ENCODE assay signal across 8 cellular contexts in genomic region chr10:119652361-119652760, GRCh38. TPM values are rescaled to one million over a fixed set of nuclear protein-coding genes. Genes with fewer than 3 reads are reported as not detected.
A peak's percentile ranks its signal among the peaks of the same experiment; 100 is the strongest.
DNase-seq lines count a peak whose midpoint lies in the region; FAIRE-seq and TF ChIP-seq lines count a peak whose summit lies in the region.

No MANE protein-coding gene starts in this region.

- no peak for FAIRE-seq in H1 (lab: Jason Lieb, UNC)

- H3K56ac ChIP-seq in H1 (replicated peaks; ENCODE audit: insufficient read length, low read depth, low read length), result no peak overlapping the region

- TF ChIP-seq CTCF in H1 (IDR thresholded peaks at IDR 0.05; ENCODE audit: control extremely low read depth in 1 of 3, insufficient read depth in 1 of 3, low read depth in 1 of 3, low read length in 3 of 3) (peak in 1 of 3 experiments; percentile 30; a peak in 2 of 4 replicates), vagina (IDR thresholded peaks at IDR 0.05) (no peak)

- H3K79me2 ChIP-seq in H1 (ENCODE audit: control insufficient read depth in 1 of 2, insufficient read depth in 2 of 2, low read length in 2 of 2), result peaks cover 0 to 10% of the 10 kb centered on the region in 2 experiments; a peak in 2 of 4 replicates

- H3K27ac ChIP-seq in HUES64 (ENCODE audit: low read depth, low read length), result no peak overlapping the region
- H3K27ac ChIP-seq in H1 (ENCODE audit: low read depth, low read length), result no peak overlapping the region
- no peak overlapping the region for H3K27ac ChIP-seq in mesodermal cell (ENCODE audit: low read depth, low read length, severe bottlenecking)
- peak overlapping the region; percentile 100 for H3K27ac ChIP-seq in vagina

- peaks cover 4% of the 10 kb centered on the region; the same call in 1 of the 2 replicates for H3K27me3 ChIP-seq in HUES64 (ENCODE audit: insufficient read depth, low read length)
- peaks cover 0 to 2% (median 0%) of the 10 kb centered on the region in 4 experiments; a peak in 2 of 7 replicates for H3K27me3 ChIP-seq in H1 (replicated peaks in 1 of 4; ENCODE audit: control insufficient read depth in 3 of 4, extremely low read depth in 1 of 4, insufficient read depth in 3 of 4, low read length in 3 of 4)
- H3K27me3 ChIP-seq in vagina, result no peaks in the 10 kb centered on the region

- H2BK12ac ChIP-seq in H1 (ENCODE audit: low read depth, low read length), result no peak overlapping the region

- intact Hi-C loops in vagina (cut with DNase I), result loop anchor here (5.0 kb wide), 1 partner anchor 55 kb away; the partner anchor contains the start of gene TIAL1

- no peak overlapping the region for H2BK120ac ChIP-seq in H1 (replicated peaks; ENCODE audit: low read depth, low read length)

- DNase-seq in DMS53 (lab: John Stamatoyannopoulos, UW), result peak; percentile 74
- DNase-seq in SKM-1 (lab: John Stamatoyannopoulos, UW; ENCODE audit: unreplicated experiment), result peak; percentile 33
- DNase-seq in H1 (ENCODE audit: low read depth in 1 of 2, low spot score in 2 of 2), result no peak
- DNase-seq in vagina (ENCODE audit: extremely low spot score in 2 of 2), result no peak
- no peak for DNase-seq in stimulated activated CD4-positive, alpha-beta T cell treated with anti-CD3 and anti-CD28 coated beads, Interleukin-2, amount 100 ng/mL, for 24 hours
- DNase-seq in GDM1 (lab: John Stamatoyannopoulos, UW), result no peak

- H4K8ac ChIP-seq in H1 (ENCODE audit: extremely low read depth, insufficient read depth, low read length), result peak overlapping the region; percentile 94; the same call in 1 of the 2 replicates

- H2BK20ac ChIP-seq in H1 (ENCODE audit: low read length), result no peak overlapping the region

- H3K18ac ChIP-seq in H1 (ENCODE audit: extremely low read depth, low read length), result no peak overlapping the region

- H2AK5ac ChIP-seq in H1 (ENCODE audit: low read depth, low read length), result no peak overlapping the region

- no peak overlapping the region for H2BK15ac ChIP-seq in H1 (ENCODE audit: low read length)

- no peaks in the 10 kb centered on the region; the same call in none of the 2 replicates for H3K79me1 ChIP-seq in H1 (ENCODE audit: low read depth, low read length)

- no peak overlapping the region for H3K4ac ChIP-seq in H1 (replicated peaks; ENCODE audit: insufficient read length, low read depth, low read length)

- no peak overlapping the region for H4K91ac ChIP-seq in H1 (replicated peaks; ENCODE audit: insufficient read length, low read length)

- H3K4me2 ChIP-seq in H1 (ENCODE audit: insufficient read depth in 1 of 2, low read depth in 2 of 2, low read length in 2 of 2), result peak overlapping the region; percentile 86 to 89

- CTCF ChIA-PET in H1 (lab: Charles Lee; ENCODE audit: partially characterized antibody), result interaction anchor here (0.7 to 3.1 kb wide), 4 partner anchors 8 to 34 kb away, joined by 3 to 13 read pairs (median 6); no protein-coding TSS in a partner anchor

- H3K23me2 ChIP-seq in H1 (ENCODE audit: low read depth, low read length), result peaks cover 4% of the 10 kb centered on the region; the same call in 1 of the 2 replicates

- 10% methylated on average over 1 of the region's 3 CpGs for WGBS in HUES64
- 37% methylated on average over 3 of the region's 3 CpGs; no CpG with 5 or more reads in 1 of the 2 experiments for WGBS in H1 (ENCODE audit: extremely low coverage in 1 of 2, insufficient coverage in 1 of 2, insufficient read length in 1 of 2, insufficient replicate concordance in 2 of 2, low coverage in 1 of 2, low lambda C conversion rate in 2 of 2, missing lambda C conversion rate in 1 of 2), 2 experiments
- 0% methylated on average over 1 of the region's 3 CpGs for WGBS in mesodermal cell (ENCODE audit: insufficient coverage in 2 of 2), 2 experiments

- H3K4me3 ChIP-seq in HUES64 (ENCODE audit: low read length) (peak overlapping the region; percentile 67), H1 (ENCODE audit: extremely low read depth in 1 of 4, insufficient read depth in 2 of 4, low read depth in 3 of 4, low read length in 4 of 4) (peak overlapping the region; percentile 74 to 93 (median 82)), mesodermal cell (ENCODE audit: extremely low read depth, insufficient read depth, low read length, poor library complexity, severe bottlenecking) (peak overlapping the region; percentile 93), vagina (peak overlapping the region; percentile 80 to 97)

- no peak overlapping the region for H3K14ac ChIP-seq in H1 (ENCODE audit: insufficient read length)

- H4K20me1 ChIP-seq in H1 (replicated peaks in 1 of 2; ENCODE audit: control insufficient read depth in 1 of 2, insufficient read depth in 2 of 2, low read length in 2 of 2), result peaks cover 0 to 3% of the 10 kb centered on the region in 2 experiments

- H3K36me3 ChIP-seq in HUES64 (ENCODE audit: insufficient read depth, low read length) (0 out of 2 replicates have a peak, but pooled peaks cover 3% of the 10 kb centered on the region), H1 (ENCODE audit: control insufficient read depth in 2 of 4, insufficient read depth in 4 of 4, low read length in 3 of 4) (no peaks in the 10 kb centered on the region), mesodermal cell (ENCODE audit: control insufficient read depth, insufficient read depth, low read length) (peaks cover 37% of the 10 kb centered on the region), vagina (no peaks in the 10 kb centered on the region)

- no peaks in the 10 kb centered on the region for H3K9me3 ChIP-seq in HUES64 (ENCODE audit: insufficient read depth, low read depth, low read length)
- no peaks in the 10 kb centered on the region for H3K9me3 ChIP-seq in H1 (ENCODE audit: insufficient read depth in 2 of 2, low read depth in 1 of 2, low read length in 1 of 2)
- no peaks in the 10 kb centered on the region for H3K9me3 ChIP-seq in mesodermal cell (ENCODE audit: control insufficient read depth, low read length)
- no peaks in the 10 kb centered on the region for H3K9me3 ChIP-seq in vagina

- no peak overlapping the region for H3K23ac ChIP-seq in H1 (ENCODE audit: insufficient read length)

- H2BK5ac ChIP-seq in H1 (ENCODE audit: low read depth, low read length), result no peak overlapping the region

- H4K5ac ChIP-seq in H1 (ENCODE audit: insufficient read length, low read depth, low read length), result no peak overlapping the region

- TF ChIP-seq POLR2A in H1 (IDR thresholded peaks at IDR 0.05; ENCODE audit: control extremely low read depth in 1 of 2, low read depth in 2 of 2, low read length in 2 of 2) (no peak), vagina (IDR thresholded peaks at IDR 0.05) (peak in 1 of 2 donors; percentile 10)

- H2AFZ ChIP-seq in H1 (ENCODE audit: low read length), result no peak overlapping the region

- H3K4me1 ChIP-seq in HUES64 (ENCODE audit: insufficient read depth, low read length) (peaks cover 32% of the 10 kb centered on the region), H1 (replicated peaks in 1 of 4; ENCODE audit: control insufficient read depth in 3 of 4, insufficient read depth in 4 of 4, low read length in 3 of 4) (peaks cover 0 to 8% (median 2%) of the 10 kb centered on the region in 4 experiments; a peak in 3 of 7 replicates), mesodermal cell (ENCODE audit: control insufficient read depth, insufficient read depth, low read length, poor library complexity, severe bottlenecking) (peaks cover 36% of the 10 kb centered on the region), vagina (peaks cover 48% of the 10 kb centered on the region)

- H3K9ac ChIP-seq in HUES64 (ENCODE audit: low read depth, low read length) (peak overlapping the region; percentile 78), H1 (replicated peaks in 1 of 4; ENCODE audit: extremely low read depth in 1 of 4, low read depth in 3 of 4, low read length in 3 of 4) (peak overlapping the region in 2 of 4 experiments; percentile 39 to 90; a peak in 2 of 7 replicates)

- POLR2A ChIA-PET in H1 (lab: Charles Lee; ENCODE audit: partially characterized antibody), result interaction anchor here (0.8 to 2.7 kb wide), 3 partner anchors 12 to 44 kb away, joined by 3 to 13 read pairs (median 5); no protein-coding TSS in a partner anchor

- no peak for TF ChIP-seq EP300 in H1 (IDR thresholded peaks at IDR 0.05; ENCODE audit: borderline replicate concordance in 1 of 2, low read depth in 2 of 2, low read length in 2 of 2)

- no peak for TF ChIP-seq RAD21 in H1 (IDR thresholded peaks at IDR 0.05 in 1 of 2, conservative IDR thresholded peaks at IDR 0.05 in 1 of 2; ENCODE audit: low read depth in 2 of 2, low read length in 2 of 2)

TF ChIP-seq in H1, 55 proteins besides CTCF, POLR2A, EP300 and RAD21 (continues in another document):
- TF ChIP-seq POLR2AphosphoS5 (IDR thresholded peaks at IDR 0.05; ENCODE audit: low read depth, low read length) (no peak), SP4 (IDR thresholded peaks at IDR 0.05; ENCODE audit: low read length) (no peak), BACH1 (IDR thresholded peaks at IDR 0.05; ENCODE audit: low read length) (no peak), SP2 (IDR thresholded peaks at IDR 0.05; ENCODE audit: low read length) (no peak), KDM4A (IDR thresholded peaks at IDR 0.05; ENCODE audit: low read depth, low read length, severe bottlenecking) (no peak)

RNA-seq across cellular contexts. Expression of gene BAG3, which starts 1.2 kb away (rescaled TPM):
- 10.7 TPM for polyA plus RNA-seq in HUES64 (2013, experiment 1 of 2)
- polyA plus RNA-seq in HUES64 (2013, experiment 2 of 2), result 14.3 TPM
- total RNA-seq in H1 (2021; fragmentation: NEBNext Ultra II Directional; extraction: Animal tissue kit (Norgen Biotek cat#: 25700)), result 13.3 and 14.6 TPM in 2 replicates
- polyA plus RNA-seq in H1 (2011; rRNA removed), result 3.5 and 7.5 TPM in 2 replicates
- 3.0 TPM for polyA plus RNA-seq in H1 (2011; cell fraction: cytosol; rRNA removed)
- 7.0 TPM for polyA plus RNA-seq in H1 (2011; cell fraction: nucleus; rRNA removed)
- polyA plus RNA-seq in H1 (2012, experiment 1 of 2), result 10.5 to 13.6 TPM (median 12.9 TPM) in 4 replicates
- polyA plus RNA-seq in H1 (2012, experiment 2 of 2), result 10.4 TPM
- polyA plus RNA-seq in H1 (2013, experiment 1 of 2), result 12.1 TPM
- 12.1 TPM for polyA plus RNA-seq in H1 (2013, experiment 2 of 2)
- 1.7 and 2.1 TPM in 2 replicates for polyA minus RNA-seq in H1 (2011; rRNA and poly(A)+ RNA removed)
- 6.9 TPM for polyA minus RNA-seq in H1 (2011; cell fraction: cytosol; rRNA and poly(A)+ RNA removed)
- 4.1 TPM for polyA minus RNA-seq in H1 (2011; cell fraction: nucleus; rRNA and poly(A)+ RNA removed)
- 63.7 TPM for polyA plus RNA-seq in mesodermal cell (2013, experiment 1 of 2)
- 62.5 TPM for polyA plus RNA-seq in mesodermal cell (2013, experiment 2 of 2)
- total RNA-seq in vagina, result 69.0 TPM

RNA-seq across cellular contexts. Expression of gene TIAL1, which starts 55.6 kb away (rescaled TPM):
- polyA plus RNA-seq in HUES64 (2013, experiment 1 of 2), result 91.2 TPM
- 88.9 TPM for polyA plus RNA-seq in HUES64 (2013, experiment 2 of 2)
- total RNA-seq in H1 (2021; fragmentation: NEBNext Ultra II Directional; extraction: Animal tissue kit (Norgen Biotek cat#: 25700)), result 151 and 166 TPM in 2 replicates
- 37.4 and 50.4 TPM in 2 replicates for polyA plus RNA-seq in H1 (2011; rRNA removed)
- polyA plus RNA-seq in H1 (2011; cell fraction: cytosol; rRNA removed), result 77.1 TPM
- 103 TPM for polyA plus RNA-seq in H1 (2011; cell fraction: nucleus; rRNA removed)
- 75.5 to 128 TPM (median 91.2 TPM) in 4 replicates for polyA plus RNA-seq in H1 (2012, experiment 1 of 2)
- 49.0 TPM for polyA plus RNA-seq in H1 (2012, experiment 2 of 2)
- polyA plus RNA-seq in H1 (2013, experiment 1 of 2), result 94.8 TPM
- 88.8 TPM for polyA plus RNA-seq in H1 (2013, experiment 2 of 2)
- polyA minus RNA-seq in H1 (2011; rRNA and poly(A)+ RNA removed), result 55.2 and 69.2 TPM in 2 replicates
- polyA minus RNA-seq in H1 (2011; cell fraction: cytosol; rRNA and poly(A)+ RNA removed), result 35.9 TPM
- polyA minus RNA-seq in H1 (2011; cell fraction: nucleus; rRNA and poly(A)+ RNA removed), result 83.5 TPM
- 135 TPM for polyA plus RNA-seq in mesodermal cell (2013, experiment 1 of 2)
- 150 TPM for polyA plus RNA-seq in mesodermal cell (2013, experiment 2 of 2)
- 71.2 TPM for total RNA-seq in vagina

Comparison
In these comparisons a context has a peak if more than half of its experiments do, and no peak if none do; other contexts are left out.
1. DNase-seq: peak in DMS53 (single experiment) and SKM-1 (single experiment); none in H1 (0 of 2), vagina (0 of 2), stimulated activated CD4-positive, alpha-beta T cell treated with anti-CD3 and anti-CD28 coated beads, Interleukin-2, amount 100 ng/mL, for 24 hours (0 of 2) and GDM1 (single experiment).
2. Peak in every context shown above with its lines, with median percentiles within 50 percentile points of each other: H3K4me3 ChIP-seq.